In the genomic region with DNA sequence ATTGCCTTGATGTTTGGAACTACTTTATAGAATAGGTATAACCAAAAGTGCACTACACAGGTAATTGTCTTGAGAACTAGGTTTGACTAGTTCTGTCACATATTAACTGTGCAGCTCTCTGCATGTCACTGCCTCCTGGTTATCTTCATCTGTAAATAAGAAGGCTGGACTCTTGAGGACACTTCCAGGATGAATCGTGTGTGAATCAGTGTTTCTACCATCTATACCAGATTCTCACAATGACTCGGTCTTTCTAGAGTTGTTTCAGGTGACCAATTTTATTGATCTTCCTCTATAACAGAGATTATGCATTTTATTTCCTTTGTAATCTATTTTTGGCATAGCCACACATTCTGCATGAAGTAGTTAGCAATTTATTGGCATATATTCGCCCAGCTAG, we compare ENCODE assay signal across 21 cellular contexts.
"Had no signal": no experiment of that assay in that cellular context is flagged by ENCODE, and none has a peak within 500 bp of the region (broad histone marks: within the 10 kb centered on the region; RNA-seq: fewer than 3 reads in every experiment).

No MANE protein-coding gene starts in this region.

- H3K27ac ChIP-seq: colonic mucosa, gastrocnemius medialis, lower lobe of right lung, neutrophil, psoas muscle, spleen, testis, tibial nerve had no signal

- H3K4me1 Mint-ChIP-seq: memory B cell; naive thymus-derived CD8-positive, alpha-beta T cell; stimulated activated naive B cell treated with anti-CD40 and anti-IgM and Interleukin-4, amounts not matched to agents 10 μg/mL and 1 μg/mL and 100 μg/mL, for 72 hours; stimulated activated naive CD8-positive, alpha-beta T cell treated with anti-CD3 and anti-CD28 coated beads, Interleukin-15, amount 100 ng/mL, for 72 hours had no signal

- H3K36me3 Mint-ChIP-seq: memory B cell; naive thymus-derived CD8-positive, alpha-beta T cell; stimulated activated naive B cell treated with anti-CD40 and anti-IgM and Interleukin-4, amounts not matched to agents 10 μg/mL and 1 μg/mL and 100 μg/mL, for 72 hours had no signal

- ATAC-seq: esophagus mucosa; gastrocnemius medialis; left lobe of liver; lower lobe of right lung; naive thymus-derived CD8-positive, alpha-beta T cell; psoas muscle; sciatic nerve; stimulated activated naive B cell treated with anti-CD40 and anti-IgM and Interleukin-4, amounts not matched to agents 10 μg/mL and 1 μg/mL and 100 μg/mL, for 72 hours; stimulated activated naive CD8-positive, alpha-beta T cell treated with anti-CD3 and anti-CD28 coated beads, Interleukin-15, amount 100 ng/mL, for 72 hours had no signal

- H3K9me3 Mint-ChIP-seq: endodermal cell; stimulated activated naive B cell treated with anti-CD40 and anti-IgM and Interleukin-4, amounts not matched to agents 10 μg/mL and 1 μg/mL and 100 μg/mL, for 72 hours had no signal

- H3K36me3 ChIP-seq: colonic mucosa, gastrocnemius medialis, lower lobe of right lung, neutrophil, spleen, tibial nerve had no signal

- H3K4me3 Mint-ChIP-seq: endodermal cell; memory B cell; naive thymus-derived CD8-positive, alpha-beta T cell; stimulated activated naive B cell treated with anti-CD40 and anti-IgM and Interleukin-4, amounts not matched to agents 10 μg/mL and 1 μg/mL and 100 μg/mL, for 72 hours; stimulated activated naive CD8-positive, alpha-beta T cell treated with anti-CD3 and anti-CD28 coated beads, Interleukin-15, amount 100 ng/mL, for 72 hours had no signal

- H3K27me3 Mint-ChIP-seq: memory B cell; naive thymus-derived CD8-positive, alpha-beta T cell; stimulated activated naive B cell treated with anti-CD40 and anti-IgM and Interleukin-4, amounts not matched to agents 10 μg/mL and 1 μg/mL and 100 μg/mL, for 72 hours; stimulated activated naive CD8-positive, alpha-beta T cell treated with anti-CD3 and anti-CD28 coated beads, Interleukin-15, amount 100 ng/mL, for 72 hours had no signal

- H3K9me3 ChIP-seq: colonic mucosa, gastrocnemius medialis, lower lobe of right lung, neutrophil, psoas muscle, spleen, testis, tibial nerve had no signal

- DNase-seq: caudate nucleus; colonic mucosa; dermis blood vessel endothelial cell; endodermal cell; gastrocnemius medialis; lower lobe of right lung; naive thymus-derived CD8-positive, alpha-beta T cell; psoas muscle; spleen; stimulated activated CD4-positive, alpha-beta T cell treated with anti-CD3 and anti-CD28 coated beads, Interleukin-15, amount 100 ng/mL, for 24 hours; stimulated activated CD4-positive, alpha-beta T cell treated with anti-CD3 and anti-CD28 coated beads, Interleukin-1b, Interleukin-23, amount 100 ng/mL, for 48 hours; stimulated activated CD4-positive, alpha-beta T cell treated with anti-CD3 and anti-CD28 coated beads, Interleukin-4, amount 100 ng/mL, for 24 hours; stimulated activated naive B cell treated with anti-CD40 and anti-IgM and Interleukin-4, amounts not matched to agents 10 μg/mL and 1 μg/mL and 100 μg/mL, for 72 hours; stimulated activated naive CD8-positive, alpha-beta T cell treated with anti-CD3 and anti-CD28 coated beads, Interleukin-15, amount 100 ng/mL, for 72 hours; testis had no signal

- H3K4me1 ChIP-seq: colonic mucosa, gastrocnemius medialis, lower lobe of right lung, psoas muscle, spleen, testis, tibial nerve had no signal

- H3K27ac Mint-ChIP-seq: endodermal cell; memory B cell; naive thymus-derived CD8-positive, alpha-beta T cell; stimulated activated naive B cell treated with anti-CD40 and anti-IgM and Interleukin-4, amounts not matched to agents 10 μg/mL and 1 μg/mL and 100 μg/mL, for 72 hours; stimulated activated naive CD8-positive, alpha-beta T cell treated with anti-CD3 and anti-CD28 coated beads, Interleukin-15, amount 100 ng/mL, for 72 hours had no signal

- H3K27me3 ChIP-seq: colonic mucosa, gastrocnemius medialis, neutrophil, spleen, testis, tibial nerve had no signal

- H3K4me3 ChIP-seq: colonic mucosa, gastrocnemius medialis, lower lobe of right lung, psoas muscle, spleen, testis, tibial nerve had no signal
